In the genomic region with DNA sequence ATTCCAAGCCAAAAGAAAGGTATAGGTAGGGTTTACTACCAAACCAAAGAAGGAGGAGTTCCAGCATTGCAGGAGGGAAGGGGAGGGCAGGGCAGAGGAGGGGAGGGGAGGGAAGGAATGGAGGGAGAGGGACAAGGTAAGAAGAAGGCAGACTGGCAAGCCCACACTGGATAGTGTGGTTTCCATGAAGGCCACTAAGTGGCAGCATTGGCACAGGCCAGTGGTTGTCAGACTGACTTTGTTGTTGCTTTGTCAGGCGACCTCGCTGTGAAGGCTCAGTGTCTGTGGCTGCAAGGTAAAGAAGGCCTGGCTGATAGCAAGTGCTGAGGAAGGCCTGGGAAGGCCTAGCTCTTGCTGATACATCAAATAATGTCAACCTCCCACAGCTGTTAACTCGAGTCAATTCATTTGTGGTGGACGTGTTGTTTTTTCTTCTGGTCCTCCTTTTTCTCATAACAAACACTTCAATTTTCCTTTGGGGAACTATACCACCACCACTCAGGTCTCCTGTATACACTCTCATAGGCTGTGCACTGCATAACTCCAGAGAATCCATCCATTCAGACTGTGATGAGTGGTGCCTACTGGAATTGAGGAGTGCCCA, we compare ENCODE assay signal across 8 cellular contexts. TPM values are rescaled to one million over a fixed set of nuclear protein-coding genes. Genes with fewer than 3 reads are reported as not detected.
DNase-seq lines count a peak whose midpoint lies in the region; ATAC-seq, FAIRE-seq and TF ChIP-seq lines count a peak whose summit lies in the region.

No MANE protein-coding gene starts in this region.

- no peaks in the 10 kb centered on the region for H3K9me3 Mint-ChIP-seq in stimulated activated effector memory CD8-positive, alpha-beta T cell treated with anti-CD3 and anti-CD28 coated beads, Interleukin-12 subunit alpha, Interleukin-12 subunit beta, amount 100 ng/mL, for 72 hours

- no peaks in the 10 kb centered on the region for H3K36me3 Mint-ChIP-seq in stimulated activated effector memory CD8-positive, alpha-beta T cell treated with anti-CD3 and anti-CD28 coated beads, Interleukin-12 subunit alpha, Interleukin-12 subunit beta, amount 100 ng/mL, for 72 hours

- CTCF ChIA-PET in A673 (lab: Charles Lee), result no interaction called here

- no peak overlapping the region for H3K27ac ChIP-seq in A673 (ENCODE audit: low read depth, low read length, poor library complexity, severe bottlenecking)

- POLR2A ChIA-PET in A673 (lab: Charles Lee; ENCODE audit: low non-redundant PET), result no interaction called here

- no peak overlapping the region for H3K4me3 Mint-ChIP-seq in stimulated activated effector memory CD8-positive, alpha-beta T cell treated with anti-CD3 and anti-CD28 coated beads, Interleukin-12 subunit alpha, Interleukin-12 subunit beta, amount 100 ng/mL, for 72 hours

- no peak overlapping the region for H3K4me3 ChIP-seq in A673 (ENCODE audit: low read depth, low read length, poor library complexity, severe bottlenecking)
- no peak overlapping the region for H3K4me3 ChIP-seq in WI38 (ENCODE audit: low read depth, low read length)

- TF ChIP-seq CTCF in A673 (conservative IDR thresholded peaks at IDR 0.05; ENCODE audit: low read depth, low read length), result peak; percentile 62
- peak; percentile 51 for TF ChIP-seq CTCF in WI38 (IDR thresholded peaks at IDR 0.05; ENCODE audit: low read depth, low read length)

- BruUV-seq in A673 (replicated peaks; lab: Mats Ljungman, UMichigan), result no TSS peak

- peak; percentile 92 for ATAC-seq in stimulated activated effector memory CD8-positive, alpha-beta T cell treated with anti-CD3 and anti-CD28 coated beads, Interleukin-12 subunit alpha, Interleukin-12 subunit beta, amount 100 ng/mL, for 72 hours
- ATAC-seq in HG03045 (IDR thresholded peaks at IDR 0.05; ENCODE audit: unreplicated experiment), result no peak

- H3K27ac Mint-ChIP-seq in stimulated activated effector memory CD8-positive, alpha-beta T cell treated with anti-CD3 and anti-CD28 coated beads, Interleukin-12 subunit alpha, Interleukin-12 subunit beta, amount 100 ng/mL, for 72 hours, result no peak overlapping the region

- H3K4me1 Mint-ChIP-seq in stimulated activated effector memory CD8-positive, alpha-beta T cell treated with anti-CD3 and anti-CD28 coated beads, Interleukin-12 subunit alpha, Interleukin-12 subunit beta, amount 100 ng/mL, for 72 hours, result no peaks in the 10 kb centered on the region

- no peaks in the 10 kb centered on the region for H3K27me3 ChIP-seq in A673 (replicated peaks; ENCODE audit: insufficient read depth, low read depth, low read length, poor library complexity)

- intact Hi-C loops in A673 (cut with micrococcal nuclease; ENCODE audit: unreplicated experiment), result loop anchor here (1.0 kb wide), 1 partner anchor 160 kb away; no protein-coding TSS in a partner anchor

- H3K9me3 ChIP-seq in A673 (ENCODE audit: low read depth, low read length, poor library complexity, severe bottlenecking), result no peaks in the 10 kb centered on the region

- DNase-seq in A673 (ENCODE audit: low spot score), result peak; percentile 50
- peak; percentile 37 for DNase-seq in GM18507 (ENCODE audit: extremely low spot score, insufficient read length, low read depth)
- peak; percentile 55 for DNase-seq in NCI-H2171 (lab: John Stamatoyannopoulos, UW)
- DNase-seq in dermis blood vessel endothelial cell, result peak; percentile 78
- DNase-seq in lung microvascular endothelial cell (ENCODE audit: low read depth in 2 of 2), result peak; percentile 73 to 79
- peak; percentile 26 to 60 for DNase-seq in stimulated activated effector memory CD8-positive, alpha-beta T cell treated with anti-CD3 and anti-CD28 coated beads, Interleukin-12 subunit alpha, Interleukin-12 subunit beta, amount 100 ng/mL, for 72 hours (ENCODE audit: low spot score in 2 of 2)

- no peaks in the 10 kb centered on the region for H3K4me1 ChIP-seq in A673 (ENCODE audit: insufficient read depth, low read length, poor library complexity, severe bottlenecking)

- peak; percentile 80 for FAIRE-seq in GM18507 (lab: Jason Lieb, UNC)

- H3K36me3 ChIP-seq in A673 (ENCODE audit: insufficient read depth, low read length, poor library complexity, severe bottlenecking), result no peaks in the 10 kb centered on the region

RNA-seq across cellular contexts. Expression of gene ZNF334, which starts 7.7 kb away (rescaled TPM):
- total RNA-seq in A673 (2021), result 4.4 and 4.5 TPM in 2 replicates
- total RNA-seq in dermis blood vessel endothelial cell, result 0.34 and 2.8 TPM in 2 replicates
- 0.22 and 0.40 TPM in 2 replicates for total RNA-seq in lung microvascular endothelial cell

RNA-seq across cellular contexts. Expression of gene OCSTAMP, which starts 29.4 kb away (rescaled TPM):
- total RNA-seq in A673 (2021) (not detected in 2 replicates), dermis blood vessel endothelial cell (not detected in 2 replicates), lung microvascular endothelial cell (not detected in 2 replicates)
